1 cellular context compared by ENCODE assay signal in genomic region chr1:23837905-23838304, GRCh38.
TF ChIP-seq lines count a peak whose summit lies in the region.

No MANE protein-coding gene starts in this region.

TF ChIP-seq in HEK293, 187 proteins besides CTCF, POLR2A, EP300 and RAD21 (continued from another document):
- TF ChIP-seq, protein P1, sequence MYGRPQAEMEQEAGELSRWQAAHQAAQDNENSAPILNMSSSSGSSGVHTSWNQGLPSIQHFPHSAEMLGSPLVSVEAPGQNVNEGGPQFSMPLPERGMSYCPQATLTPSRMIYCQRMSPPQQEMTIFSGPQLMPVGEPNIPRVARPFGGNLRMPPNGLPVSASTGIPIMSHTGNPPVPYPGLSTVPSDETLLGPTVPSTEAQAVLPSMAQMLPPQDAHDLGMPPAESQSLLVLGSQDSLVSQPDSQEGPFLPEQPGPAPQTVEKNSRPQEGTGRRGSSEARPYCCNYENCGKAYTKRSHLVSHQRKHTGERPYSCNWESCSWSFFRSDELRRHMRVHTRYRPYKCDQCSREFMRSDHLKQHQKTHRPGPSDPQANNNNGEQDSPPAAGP (tag by site-specific recombination; IDR thresholded peaks at IDR 0.05), result no peak
